In genomic region chr1:86856196-86856595, GRCh38 we compare ENCODE assay signal across 30 cellular contexts.
"Had no signal": no experiment of that assay in that cellular context is flagged by ENCODE, and none has a peak within 500 bp of the region (broad histone marks: within the 10 kb centered on the region; RNA-seq: fewer than 3 reads in every experiment).

No MANE protein-coding gene starts in this region.

- H3K9me3 Mint-ChIP-seq: activated CD8-positive, alpha-beta T cell treated with anti-CD3 and anti-CD28 coated beads for 36 hours; activated naive CD8-positive, alpha-beta T cell treated with anti-CD3 and anti-CD28 coated beads for 36 hours; activated T-cell treated with anti-CD3 and anti-CD28 coated beads, Interleukin-2, amount 50 U/mL, for 72 hours; activated T-helper 17 cell treated with anti-CD3 and anti-CD28 coated beads, Interleukin-2, amount 50 U/mL, for 72 hours; T-helper 1 cell treated with Interleukin-12 subunit alpha and Interleukin-12 subunit beta and Interleukin-4 antibody, amounts not matched to agents 30 μg/mL and 1 μg/mL, for 36 hours; T-helper 2 cell treated with Interferon-gamma antibody and Interleukin-4, amounts not matched to agents 5 μg/mL and 100 μg/mL, for 36 hours had no signal

- H3K4me1 Mint-ChIP-seq: activated CD4-positive, alpha-beta T cell treated with anti-CD3 and anti-CD28 coated beads, Interleukin-2, amount 10 ng/mL, durations not matched to agents 24 days and 14 days; activated T-helper 17 cell treated with anti-CD3 and anti-CD28 coated beads, Interleukin-2, amount 50 U/mL, for 72 hours had no signal

- ATAC-seq: activated CD8-positive, alpha-beta T cell treated with anti-CD3 and anti-CD28 coated beads for 36 hours; activated T-cell treated with anti-CD3 and anti-CD28 coated beads, Interleukin-2, amount 50 U/mL, for 72 hours; activated T-helper 17 cell treated with anti-CD3 and anti-CD28 coated beads, Interleukin-2, amount 50 U/mL, for 72 hours had no signal

- H3K9me3 ChIP-seq: SJCRH30 had no signal

- H3K27me3 Mint-ChIP-seq: activated CD4-positive, alpha-beta T cell treated with anti-CD3 and anti-CD28 coated beads, Interleukin-2, amount 10 ng/mL, durations not matched to agents 24 days and 14 days; activated CD8-positive, alpha-beta T cell treated with anti-CD3 and anti-CD28 coated beads for 36 hours; activated naive CD8-positive, alpha-beta T cell treated with anti-CD3 and anti-CD28 coated beads for 36 hours; activated T-helper 17 cell treated with anti-CD3 and anti-CD28 coated beads, Interleukin-2, amount 50 U/mL, for 72 hours had no signal

- H3K36me3 ChIP-seq: brain microvascular endothelial cell, MG63 had no signal

- H3K27ac ChIP-seq: brain microvascular endothelial cell, SJCRH30, SK-N-MC had no signal

- H3K4me3 Mint-ChIP-seq: activated CD4-positive, alpha-beta T cell treated with anti-CD3 and anti-CD28 coated beads, Interleukin-2, amount 10 ng/mL, durations not matched to agents 24 days and 14 days; activated CD8-positive, alpha-beta T cell treated with anti-CD3 and anti-CD28 coated beads for 36 hours; activated naive CD8-positive, alpha-beta T cell treated with anti-CD3 and anti-CD28 coated beads for 36 hours; activated T-cell treated with anti-CD3 and anti-CD28 coated beads, Interleukin-2, amount 50 U/mL, for 72 hours; activated T-helper 17 cell treated with anti-CD3 and anti-CD28 coated beads, Interleukin-2, amount 50 U/mL, for 72 hours; T-helper 1 cell treated with Interleukin-12 subunit alpha and Interleukin-12 subunit beta and Interleukin-4 antibody, amounts not matched to agents 30 μg/mL and 1 μg/mL, for 36 hours; T-helper 2 cell treated with Interferon-gamma antibody and Interleukin-4, amounts not matched to agents 5 μg/mL and 100 μg/mL, for 36 hours had no signal

- DNase-seq: activated CD4-positive, alpha-beta T cell treated with anti-CD3 and anti-CD28 coated beads, Interleukin-2, amount 10 ng/mL, durations not matched to agents 24 days and 14 days; activated CD4-positive, alpha-beta T cell treated with anti-CD3 and anti-CD28 coated beads, Interleukin-2, amount 50 U/mL, for 4 hours; activated CD8-positive, alpha-beta T cell treated with anti-CD3 and anti-CD28 coated beads for 36 hours; activated effector memory CD4-positive, alpha-beta T cell treated with anti-CD3 and anti-CD28 coated beads, Interleukin-2, amount 50 U/mL, for 16 hours; activated naive CD4-positive, alpha-beta T cell; activated naive CD4-positive, alpha-beta T cell treated with anti-CD3 and anti-CD28 coated beads, Interleukin-2, amount 50 U/mL, for 16 hours; activated naive CD8-positive, alpha-beta T cell treated with anti-CD3 and anti-CD28 coated beads for 36 hours; activated T-cell treated with anti-CD3 and anti-CD28 coated beads, Interleukin-2, amount 50 U/mL, for 1 hour; activated T-cell treated with anti-CD3 and anti-CD28 coated beads, Interleukin-2, amount 50 U/mL, for 72 hours; amniotic stem cell; aorta; brain microvascular endothelial cell; central memory CD4-positive, alpha-beta T cell; Kasumi-1; MG63; NCI-H1048; NCI-H1105 treated with DMSO at 0.1 percent for 48 hours; NCI-H1436; NCI-H1694; NCI-H1930; NCI-H510A; NCI-H526; NCI-H748 treated with DMSO at 0.1 percent for 48 hours; NK-92 treated with Interleukin-12 subunit alpha and Interleukin-12 subunit beta, amount 100 ng/mL, for 24 hours; SHP77; SJCRH30 had no signal

- H3K4me1 ChIP-seq: SJCRH30 had no signal

- H3K4me3 ChIP-seq: MG63, SJCRH30, SK-N-MC had no signal

- H3K27ac Mint-ChIP-seq: activated CD4-positive, alpha-beta T cell treated with anti-CD3 and anti-CD28 coated beads, Interleukin-2, amount 10 ng/mL, durations not matched to agents 24 days and 14 days; activated CD8-positive, alpha-beta T cell treated with anti-CD3 and anti-CD28 coated beads for 36 hours; activated naive CD8-positive, alpha-beta T cell treated with anti-CD3 and anti-CD28 coated beads for 36 hours; activated T-cell treated with anti-CD3 and anti-CD28 coated beads, Interleukin-2, amount 50 U/mL, for 72 hours; activated T-helper 17 cell treated with anti-CD3 and anti-CD28 coated beads, Interleukin-2, amount 50 U/mL, for 72 hours; T-helper 1 cell treated with Interleukin-12 subunit alpha and Interleukin-12 subunit beta and Interleukin-4 antibody, amounts not matched to agents 30 μg/mL and 1 μg/mL, for 36 hours; T-helper 2 cell treated with Interferon-gamma antibody and Interleukin-4, amounts not matched to agents 5 μg/mL and 100 μg/mL, for 36 hours had no signal
